ENCODE assay signal across 17 cellular contexts in the genomic region with DNA sequence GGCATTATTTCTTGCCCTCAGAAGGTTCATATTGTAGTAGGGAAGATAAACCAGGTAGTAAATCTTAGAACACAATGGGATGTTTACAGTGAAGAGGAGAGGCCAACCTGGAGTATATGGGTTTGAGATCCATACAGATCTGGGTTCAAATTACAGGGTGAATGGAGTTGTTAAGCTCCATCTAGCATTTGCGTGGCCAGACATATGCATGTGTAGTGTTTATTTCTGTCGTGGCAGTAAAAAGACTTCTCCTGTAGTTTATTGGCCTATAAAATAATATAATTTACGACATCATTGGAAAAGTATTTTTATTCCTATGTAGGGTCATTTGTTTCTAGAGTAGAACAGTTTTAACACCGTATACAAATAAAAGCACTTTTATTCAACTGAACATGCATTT. TPM values are rescaled to one million over a fixed set of nuclear protein-coding genes. Genes with fewer than 3 reads are reported as not detected.
DNase-seq lines count a peak whose midpoint lies in the region; ATAC-seq and TF ChIP-seq lines count a peak whose summit lies in the region.
"Had no signal": no experiment of that assay in that cellular context is flagged by ENCODE, and none has a peak within 500 bp of the region (broad histone marks: within the 10 kb centered on the region; RNA-seq: fewer than 3 reads in every experiment).

No MANE protein-coding gene starts in this region.

- H3K27me3 ChIP-seq in IMR-90 (ENCODE audit: control insufficient read depth, insufficient read depth, low read length), result no peaks in the 10 kb centered on the region
- H3K27me3 ChIP-seq in layer of hippocampus (ENCODE audit: control insufficient read depth, insufficient read depth, low read length), result no peaks in the 10 kb centered on the region
- H3K27me3 ChIP-seq in subcutaneous abdominal adipose tissue (ENCODE audit: control insufficient read depth in 5 of 5, insufficient read depth in 4 of 5, low read length in 5 of 5), result no peaks in the 10 kb centered on the region
- no peaks in the 10 kb centered on the region for H3K27me3 ChIP-seq in ascending aorta
- H3K27me3 ChIP-seq: thyroid gland had no signal

- WGBS in IMR-90 (ENCODE audit: extremely low coverage in 2 of 2, insufficient read length in 1 of 2), 2 experiments, result no CpG with 5 or more reads among the region's 4 CpGs

- no peak overlapping the region; the same call in 1 of the 2 replicates for H2AK5ac ChIP-seq in IMR-90 (ENCODE audit: low read depth, low read length)

- H4K20me1 ChIP-seq in IMR-90 (ENCODE audit: insufficient read depth, low read length), result peaks cover 9% of the 10 kb centered on the region

- no peak for DNase-seq in IMR-90
- no peak for DNase-seq in NCI-H2171 (lab: John Stamatoyannopoulos, UW)
- no peak for DNase-seq in ascending aorta (ENCODE audit: low spot score in 2 of 2)
- DNase-seq: central memory CD4-positive, alpha-beta T cell; KBM-7; NCI-H1105; Right ventricle myocardium superior; stimulated activated CD4-positive, alpha-beta T cell treated with anti-CD3 and anti-CD28 coated beads, Interleukin-4, amount 100 ng/mL, for 24 hours; thyroid gland had no signal

- peaks cover 21 to 34% of the 10 kb centered on the region in 2 experiments; a peak in 3 of 4 replicates for H3K79me1 ChIP-seq in IMR-90 (ENCODE audit: low read depth in 1 of 2, low read length in 2 of 2)

- H2AK9ac ChIP-seq in IMR-90 (replicated peaks; ENCODE audit: low read depth, low read length, poor library complexity), result no peak overlapping the region

- H4K8ac ChIP-seq in IMR-90 (ENCODE audit: low read depth in 2 of 2, low read length in 2 of 2), result no peak overlapping the region

- peaks cover 12% of the 10 kb centered on the region for H3K4me1 ChIP-seq in IMR-90 (ENCODE audit: control insufficient read depth, insufficient read depth, low read length)
- peaks cover 0 to 33% (median 23%) of the 10 kb centered on the region in 5 donors for H3K4me1 ChIP-seq in subcutaneous abdominal adipose tissue (ENCODE audit: control insufficient read depth in 5 of 5, insufficient read depth in 5 of 5, low read length in 5 of 5)
- H3K4me1 ChIP-seq in ascending aorta, result peaks cover 11 to 27% of the 10 kb centered on the region in 2 donors

- ATAC-seq in IMR-90 (ENCODE audit: low read depth) (no peak), HG03095 (IDR thresholded peaks at IDR 0.05; ENCODE audit: unreplicated experiment) (no peak), GM21825 (IDR thresholded peaks at IDR 0.05; ENCODE audit: unreplicated experiment) (no peak)
- ATAC-seq: GM23338, left lobe of liver had no signal

- H3K9ac ChIP-seq in IMR-90 (ENCODE audit: low read depth, low read length) (no peak overlapping the region), subcutaneous abdominal adipose tissue (ENCODE audit: low read length in 5 of 5) (no peak overlapping the region)

- no peak for TF ChIP-seq RAD21 in IMR-90 (IDR thresholded peaks at IDR 0.05; ENCODE audit: low read length)

- no peak overlapping the region for H2AFZ ChIP-seq in IMR-90 (replicated peaks; ENCODE audit: low read length, poor library complexity)
- H2AFZ ChIP-seq: GM23338 had no signal

- intact Hi-C loops in IMR-90 (cut with micrococcal nuclease), result no loop called here
- intact Hi-C loops in ascending aorta (cut with DNase I), result no loop called here

- TF ChIP-seq POLR2A in IMR-90 (IDR thresholded peaks at IDR 0.05; ENCODE audit: low read depth, low read length), result no peak

- CTCF ChIA-PET in IMR-90 (lab: Yijun Ruan, JAX), result interaction anchor here (0.7 to 0.8 kb wide), 2 partner anchors 9 to 426 kb away, joined by 3 to 4 read pairs; no protein-coding TSS in a partner anchor

- H2BK120ac ChIP-seq in IMR-90 (ENCODE audit: low read depth, low read length), result no peak overlapping the region

- H3K36me3 ChIP-seq in IMR-90 (ENCODE audit: control insufficient read depth, insufficient read depth, low read length), result no peaks in the 10 kb centered on the region
- H3K36me3 ChIP-seq in subcutaneous abdominal adipose tissue (ENCODE audit: control insufficient read depth in 5 of 5, insufficient read depth in 5 of 5, low read length in 5 of 5), result peaks cover 0 to 3% (median 0%) of the 10 kb centered on the region in 5 donors
- H3K36me3 ChIP-seq in ascending aorta, result no peaks in the 10 kb centered on the region
- H3K36me3 ChIP-seq: thyroid gland had no signal

- H2BK20ac ChIP-seq in IMR-90 (ENCODE audit: low read depth, low read length), result no peak overlapping the region

- POLR2A ChIA-PET in IMR-90 (lab: Charles Lee; ENCODE audit: unreplicated experiment), result no interaction called here

- no peak overlapping the region for H3K18ac ChIP-seq in IMR-90 (ENCODE audit: low read depth, low read length)

- peaks cover 5% of the 10 kb centered on the region for H3K9me1 ChIP-seq in IMR-90 (ENCODE audit: insufficient read depth, low read length)

- TF ChIP-seq CTCF in IMR-90 (conservative IDR thresholded peaks at IDR 0.05; ENCODE audit: low read depth, low read length) (no peak), VCaP (conservative IDR thresholded peaks at IDR 0.05) (no peak), ascending aorta (IDR thresholded peaks at IDR 0.05) (no peak)

- H3K9me3 ChIP-seq in IMR-90 (ENCODE audit: control insufficient read depth, insufficient read depth, low read length) (no peaks in the 10 kb centered on the region), subcutaneous abdominal adipose tissue (ENCODE audit: control insufficient read depth in 5 of 5, low read length in 5 of 5) (no peaks in the 10 kb centered on the region), ascending aorta (no peaks in the 10 kb centered on the region)
- H3K9me3 ChIP-seq: thyroid gland had no signal

- dilution Hi-C loops in IMR-90 (cut with HindIII; ENCODE audit: low sequenced_read_pairs, unreplicated experiment), result no loop called here

- H3K27ac ChIP-seq in IMR-90 (ENCODE audit: insufficient read depth, low read length), result no peak overlapping the region
- peak overlapping the region; percentile 62 for H3K27ac ChIP-seq in VCaP
- peak overlapping the region; percentile 80 for H3K27ac ChIP-seq in layer of hippocampus (ENCODE audit: low read depth, low read length)
- peak overlapping the region; percentile 8 for H3K27ac ChIP-seq in subcutaneous abdominal adipose tissue (ENCODE audit: low read depth, low read length)
- H3K27ac ChIP-seq in ascending aorta, result peak overlapping the region in 1 of 2 donors; percentile 49
- H3K27ac ChIP-seq: HL-60, thyroid gland had no signal

- no peak overlapping the region for H3K56ac ChIP-seq in IMR-90 (ENCODE audit: extremely low read depth, insufficient read depth, low read length)

- H3K4ac ChIP-seq in IMR-90 (ENCODE audit: low read depth, low read length), result no peak overlapping the region

- peak overlapping the region; percentile 13; the same call in 1 of the 2 replicates for H3K14ac ChIP-seq in IMR-90 (replicated peaks; ENCODE audit: low read depth, low read length)

- in situ Hi-C loops in IMR-90 (cut with MboI; ENCODE audit: low sequenced_read_pairs), result no loop called here

- no peak overlapping the region for H4K91ac ChIP-seq in IMR-90 (ENCODE audit: insufficient read depth, low read depth, low read length)

- no peak overlapping the region for H2BK15ac ChIP-seq in IMR-90 (ENCODE audit: low read depth, low read length)

- H3K4me2 ChIP-seq in IMR-90 (ENCODE audit: low read depth, low read length), result no peak overlapping the region
- H3K4me2 ChIP-seq: GM23338 had no signal

- H4K5ac ChIP-seq in IMR-90 (ENCODE audit: low read depth, low read length), result no peak overlapping the region

- no peak overlapping the region for H2BK5ac ChIP-seq in IMR-90 (ENCODE audit: low read depth, low read length, poor library complexity, severe bottlenecking)

- H3K23ac ChIP-seq in IMR-90 (ENCODE audit: low read depth, low read length), result no peak overlapping the region; the same call in 1 of the 2 replicates

- BruUV-seq in IMR-90 (replicated peaks; lab: Mats Ljungman, UMichigan), result no TSS peak

- H3K4me3 ChIP-seq in IMR-90 (ENCODE audit: insufficient read depth, low read depth, low read length), result no peak overlapping the region
- no peak overlapping the region for H3K4me3 ChIP-seq in subcutaneous abdominal adipose tissue (ENCODE audit: low read depth in 1 of 5, low read length in 5 of 5)
- no peak overlapping the region for H3K4me3 ChIP-seq in ascending aorta
- H3K4me3 ChIP-seq: GM23338, thyroid gland had no signal

TF ChIP-seq in IMR-90, 13 proteins besides CTCF, POLR2A, EP300 and RAD21:
- TF ChIP-seq NFE2L2 (IDR thresholded peaks at IDR 0.05; ENCODE audit: low read depth, low read length) (no peak), FOS (IDR thresholded peaks at IDR 0.05; ENCODE audit: low read depth, low read length) (no peak), CEBPB (IDR thresholded peaks at IDR 0.05; ENCODE audit: low read depth, low read length) (no peak), MAFK (IDR thresholded peaks at IDR 0.05; ENCODE audit: low read depth, low read length) (no peak), CHD1 (IDR thresholded peaks at IDR 0.05; ENCODE audit: low read depth, low read length) (no peak), MAZ (IDR thresholded peaks at IDR 0.05; ENCODE audit: borderline replicate concordance, low read depth, low read length) (no peak)

RNA-seq across cellular contexts. Expression of a gene that starts 25.2 kb away (rescaled TPM):
- total RNA-seq in IMR-90 (2012; rRNA removed) (30.6 and 51.9 TPM in 2 replicates), ascending aorta (18.5 TPM)
- 7.3 and 8.1 TPM in 2 replicates for polyA plus RNA-seq in IMR-90 (2012; rRNA removed)
- 1.8 and 3.7 TPM in 2 replicates for polyA plus RNA-seq in IMR-90 (2012; cell fraction: cytosol; rRNA removed)
- 5.3 and 6.1 TPM in 2 replicates for polyA plus RNA-seq in IMR-90 (2012; cell fraction: nucleus; rRNA removed; ENCODE audit: low replicate concordance)
